Comparison of ENCODE assay signal across 15 cellular contexts in the genomic region with DNA sequence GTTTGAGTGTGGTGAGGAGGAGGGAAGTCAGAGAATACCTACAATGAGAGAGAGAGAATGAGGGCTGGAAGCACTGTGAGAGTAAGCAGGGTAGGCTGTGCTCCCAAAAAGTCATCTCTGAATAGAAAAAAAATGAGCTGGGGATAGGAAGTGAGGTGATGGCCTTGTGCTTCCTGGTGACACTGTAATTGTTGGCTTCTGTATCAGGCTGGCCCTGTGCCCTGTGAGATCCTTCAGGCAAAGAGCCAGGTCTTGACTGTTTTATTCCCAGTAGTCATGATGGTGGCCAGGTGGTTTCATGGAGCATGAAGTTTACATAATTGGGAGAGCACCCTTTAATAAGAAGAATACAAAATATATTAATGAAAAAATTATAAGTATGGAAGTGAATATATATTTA. TPM values are rescaled to one million over a fixed set of nuclear protein-coding genes. Genes with fewer than 3 reads are reported as not detected.
DNase-seq lines count a peak whose midpoint lies in the region; ATAC-seq and TF ChIP-seq lines count a peak whose summit lies in the region.
"Had no signal": no experiment of that assay in that cellular context is flagged by ENCODE, and none has a peak within 500 bp of the region (broad histone marks: within the 10 kb centered on the region; RNA-seq: fewer than 3 reads in every experiment).

No MANE protein-coding gene starts in this region.

- no peak for TF ChIP-seq POLR2A in vagina (IDR thresholded peaks at IDR 0.05)

- peaks cover 25% of the 10 kb centered on the region for H3K4me1 ChIP-seq in vagina
- H3K4me1 ChIP-seq: BE2C, foreskin keratinocyte, suprapubic skin had no signal

- no peaks in the 10 kb centered on the region for H3K9me3 ChIP-seq in vagina
- H3K9me3 ChIP-seq: BE2C, suprapubic skin had no signal

- H3K27me3 ChIP-seq in vagina: no peaks in the 10 kb centered on the region
- H3K27me3 ChIP-seq: BE2C, foreskin keratinocyte, suprapubic skin had no signal

- H3K36me3 ChIP-seq in vagina: no peaks in the 10 kb centered on the region
- H3K36me3 ChIP-seq: BE2C, suprapubic skin had no signal

- DNase-seq in Daoy (ENCODE audit: low read depth) (peak; percentile 16), NCI-H1105 treated with DMSO at 0.1 percent for 48 hours (lab: John Stamatoyannopoulos, UW) (peak; percentile 80), lung microvascular endothelial cell (ENCODE audit: low read depth in 2 of 2) (peak; percentile 52 to 63), vagina (ENCODE audit: extremely low spot score in 2 of 2) (no peak)
- no peak for DNase-seq in activated effector memory CD4-positive, alpha-beta T cell treated with anti-CD3 and anti-CD28 coated beads, Interleukin-2, amount 50 U/mL, for 16 hours
- DNase-seq: activated CD8-positive, alpha-beta T cell treated with anti-CD3 and anti-CD28 coated beads for 36 hours; BE2C; foreskin keratinocyte; nephron progenitor cell; OCI-M1 had no signal

- intact Hi-C loops in vagina (cut with DNase I): no loop called here

- H3K4me3 ChIP-seq in vagina: no peak overlapping the region
- H3K4me3 ChIP-seq: suprapubic skin had no signal

- H3K27ac ChIP-seq in VCaP (peak overlapping the region; percentile 54), vagina (no peak overlapping the region)
- H3K27ac ChIP-seq: foreskin keratinocyte, suprapubic skin had no signal

- TF ChIP-seq CTCF in VCaP (conservative IDR thresholded peaks at IDR 0.05): no peak
- no peak for TF ChIP-seq CTCF in vagina (IDR thresholded peaks at IDR 0.05)

- ATAC-seq in HG03039 (IDR thresholded peaks at IDR 0.05; ENCODE audit: unreplicated experiment) (no peak), GM21717 (IDR thresholded peaks at IDR 0.05; ENCODE audit: unreplicated experiment) (no peak)
- ATAC-seq: activated CD8-positive, alpha-beta T cell treated with anti-CD3 and anti-CD28 coated beads for 36 hours; foreskin keratinocyte; SK-N-SH treated with all-trans-retinoic acid at 6 μM for 48 hours had no signal

RNA-seq across cellular contexts. Expression of a gene that starts 20.4 kb away (rescaled TPM):
- 2.6 and 3.0 TPM in 2 replicates for total RNA-seq in Daoy (2014; rRNA removed; shearing (Covaris generic))
- total RNA-seq in lung microvascular endothelial cell (0.65 and 1.2 TPM in 2 replicates), vagina (30.4 TPM)

Comparison
In these comparisons a context has a peak if more than half of its experiments do, and no peak if none do; other contexts are left out.
1. DNase-seq: peak in Daoy (single experiment), NCI-H1105 treated with DMSO at 0.1 percent for 48 hours (single experiment) and lung microvascular endothelial cell (2 of 2); none in activated effector memory CD4-positive, alpha-beta T cell treated with anti-CD3 and anti-CD28 coated beads, Interleukin-2, amount 50 U/mL, for 16 hours (single experiment) and vagina (0 of 2).